Comparison of ENCODE assay signal across 7 cellular contexts in the genomic region with DNA sequence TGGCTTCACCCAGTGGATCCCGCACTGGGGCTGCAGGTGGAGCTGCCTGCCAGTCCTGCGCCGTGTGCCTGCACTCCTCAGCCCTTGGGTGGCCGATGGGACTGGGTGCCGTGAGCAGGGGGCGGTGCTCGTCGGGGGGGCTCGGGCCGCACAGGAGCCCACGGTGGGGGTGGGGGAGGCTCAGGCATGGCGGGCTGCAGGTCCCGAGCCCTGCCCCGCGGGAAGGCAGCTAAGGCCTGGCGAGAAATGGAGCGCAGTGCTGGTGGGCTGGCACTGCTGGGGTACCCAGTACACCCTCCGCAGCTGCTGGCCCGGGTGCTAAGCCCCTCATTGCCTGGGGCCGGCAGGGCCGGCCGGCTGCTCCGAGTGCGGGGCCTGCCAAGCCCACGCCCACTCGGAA. TPM values are rescaled to one million over a fixed set of nuclear protein-coding genes. Genes with fewer than 3 reads are reported as not detected.
DNase-seq lines count a peak whose midpoint lies in the region; ATAC-seq and TF ChIP-seq lines count a peak whose summit lies in the region.
"Not testable (repeated sequence)": the region's sequence is repeated elsewhere in the genome, so short reads cannot be mapped to it uniquely, and the experiment has no call there.
"Had no signal": no experiment of that assay in that cellular context is flagged by ENCODE, and none has a peak within 500 bp of the region (broad histone marks: within the 10 kb centered on the region; RNA-seq: fewer than 3 reads in every experiment).

No MANE protein-coding gene starts in this region.

- 91 to 93% (median 92%) methylated on average over 18 to 26 of the region's 26 CpGs for WGBS in psoas muscle, 3 donors

- CTCF ChIA-PET in RWPE1 (lab: Yijun Ruan, JAX), result interaction anchor here (0.6 kb wide), 1 partner anchor 19 kb away, joined by 3 read pairs; no protein-coding TSS in a partner anchor

- H3K27ac ChIP-seq in RWPE1, result peak overlapping the region; percentile 72
- H3K27ac ChIP-seq in left ventricle myocardium inferior (replicated peaks), result peak overlapping the region; percentile 67
- peak overlapping the region; percentile 86 for H3K27ac ChIP-seq in psoas muscle
- H3K27ac ChIP-seq in gastrocnemius medialis, result peak overlapping the region; percentile 69 to 89 (median 82)

- H3K4me1 ChIP-seq in left ventricle myocardium inferior (peaks cover 68% of the 10 kb centered on the region), psoas muscle (peaks cover 48% of the 10 kb centered on the region), gastrocnemius medialis (peaks cover 51 to 66% of the 10 kb centered on the region in 2 donors)

- TF ChIP-seq POLR2A in gastrocnemius medialis (IDR thresholded peaks at IDR 0.05), result not testable (repeated sequence)

- not testable (repeated sequence) for TF ChIP-seq CTCF in RWPE1 (conservative IDR thresholded peaks at IDR 0.05; ENCODE audit: low read depth); left ventricle myocardium inferior (IDR thresholded peaks at IDR 0.05; ENCODE audit: borderline replicate concordance); psoas muscle (IDR thresholded peaks at IDR 0.05); gastrocnemius medialis (IDR thresholded peaks at IDR 0.05 in 4 of 5, conservative IDR thresholded peaks at IDR 0.05 in 1 of 5)

- not testable (repeated sequence) for H3K27me3 ChIP-seq in left ventricle myocardium inferior (ENCODE audit: low read depth); psoas muscle (ENCODE audit: insufficient read depth in 3 of 3, low read length in 2 of 3); gastrocnemius medialis

- POLR2A ChIA-PET in RWPE1 (lab: Yijun Ruan, JAX; ENCODE audit: low non-redundant PET), result interaction anchor here (1.0 kb wide), 1 partner anchor 23 kb away, joined by 3 read pairs; no protein-coding TSS in a partner anchor

- intact Hi-C loops in left ventricle myocardium inferior (cut with micrococcal nuclease); psoas muscle (cut with DNase I); gastrocnemius medialis (cut with DNase I; ENCODE audit: low total_unique reads): not testable (repeated sequence)

- DNase-seq in RWPE1 (ENCODE audit: low spot score); left ventricle myocardium inferior; psoas muscle; gastrocnemius medialis: not testable (repeated sequence)

- in situ Hi-C loops in gastrocnemius medialis (cut with MboI; ENCODE audit: low sequenced_read_pairs in 4 of 4), result not testable (repeated sequence)

- not testable (repeated sequence) for H3K9me3 ChIP-seq in left ventricle myocardium inferior (replicated peaks); psoas muscle; gastrocnemius medialis

- H3K4me3 ChIP-seq in left ventricle myocardium inferior, psoas muscle, gastrocnemius medialis: not testable (repeated sequence)

- not testable (repeated sequence) for ATAC-seq in psoas muscle, gastrocnemius medialis

- peaks cover 11% of the 10 kb centered on the region for H3K36me3 ChIP-seq in left ventricle myocardium inferior
- not testable (repeated sequence) for H3K36me3 ChIP-seq in psoas muscle (ENCODE audit: insufficient read depth in 1 of 2, low read depth in 1 of 2); gastrocnemius medialis

RNA-seq across cellular contexts. Expression of gene ACSS2, which starts 22.3 kb away (rescaled TPM):
- 101 TPM for total RNA-seq in left ventricle myocardium inferior
- 100 to 1,000 TPM; 106 to 161 (median 115) TPM for total RNA-seq in psoas muscle
- 10 to 100 TPM; 15.9 to 68.0 (median 56.7) TPM for polyA plus RNA-seq in psoas muscle
- 10 to 100 TPM; 70.5 to 94.7 (median 88.1) TPM for total RNA-seq in gastrocnemius medialis

RNA-seq across cellular contexts. Expression of gene GGT7, which starts 26.1 kb away (rescaled TPM):
- total RNA-seq in left ventricle myocardium inferior (21.6 TPM), psoas muscle (10 to 100 TPM; 12.8 to 36.2 (median 29.0) TPM), gastrocnemius medialis (10 to 100 TPM; 11.4 to 54.2 (median 15.4) TPM)
- 10 to 100 TPM in 2 of 3 donors, 1 to 10 TPM in 1; 4.8 to 32.4 (median 14.3) TPM for polyA plus RNA-seq in psoas muscle

RNA-seq across cellular contexts. Expression of gene GSS, which starts 56.9 kb away (rescaled TPM):
- 17.2 TPM for total RNA-seq in left ventricle myocardium inferior
- 10 to 100 TPM; 21.5 to 36.6 (median 26.6) TPM for total RNA-seq in psoas muscle
- polyA plus RNA-seq in psoas muscle, result 10 to 100 TPM; 14.5 to 26.9 (median 24.5) TPM
- total RNA-seq in gastrocnemius medialis, result 10 to 100 TPM; 14.1 to 33.0 (median 23.8) TPM

RNA-seq across cellular contexts. Expression of gene MYH7B, which starts 56.9 kb away (rescaled TPM):
- total RNA-seq in left ventricle myocardium inferior, result 253 TPM
- total RNA-seq in psoas muscle, result 100 to 1,000 TPM in 1 of 4 donors, 10 to 100 TPM in 3; 10.6 to 101 (median 22.1) TPM
- 10 to 100 TPM in 1 of 3 donors, 1 to 10 TPM in 2; 5.7 to 15.0 (median 6.4) TPM for polyA plus RNA-seq in psoas muscle
- 1 to 10 TPM; 1.6 to 8.5 (median 3.3) TPM for total RNA-seq in gastrocnemius medialis
- total RNA-seq: A172, Daoy had no signal
- polyA plus RNA-seq: CD14-positive monocyte had no signal
